In the genomic region with DNA sequence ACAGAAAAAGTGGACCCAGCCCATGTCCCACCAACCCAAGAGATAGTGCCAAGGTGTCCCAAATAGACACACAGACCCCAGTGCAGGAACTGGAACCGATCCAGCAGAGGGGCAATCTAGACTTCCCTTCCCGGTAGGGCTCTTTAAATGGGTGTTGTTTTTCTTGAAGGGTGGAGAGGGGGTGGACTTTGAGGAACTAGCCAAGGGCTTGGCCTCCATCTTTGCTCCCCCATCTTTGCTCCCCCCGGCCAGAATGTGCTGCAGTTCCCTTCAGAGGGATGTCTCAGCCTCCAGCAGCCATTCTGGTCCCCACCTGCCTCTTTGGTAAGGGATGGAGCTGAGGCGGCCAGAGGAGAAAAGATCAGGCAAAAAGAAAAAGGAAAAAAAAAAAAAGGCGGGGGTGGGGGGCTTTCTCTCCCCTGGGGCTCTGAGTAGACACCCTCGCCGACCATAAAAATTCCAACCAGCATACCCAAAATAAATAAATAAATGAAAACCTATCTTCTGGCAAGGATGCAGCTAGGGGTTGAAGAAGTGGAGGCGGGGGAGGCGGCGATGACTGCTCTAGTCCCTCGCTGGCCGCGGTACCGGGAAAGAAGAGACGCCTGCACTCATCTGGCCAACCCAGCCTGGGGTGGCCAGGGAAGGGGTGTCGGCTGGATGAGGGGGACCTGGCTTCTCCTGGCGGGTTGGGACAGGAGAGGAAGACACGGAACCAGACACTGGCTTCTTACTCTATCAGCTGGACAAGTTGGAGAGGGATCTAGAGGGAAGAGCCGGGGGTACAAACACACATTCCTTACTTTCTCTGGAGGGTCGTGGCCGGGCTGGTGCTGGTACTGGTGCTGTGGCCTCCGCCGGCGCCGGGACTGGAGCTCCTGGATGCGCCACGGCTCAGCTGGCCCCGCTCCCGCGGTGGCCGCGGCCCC, we compare ENCODE assay signal across 8 cellular contexts. TPM values are rescaled to one million over a fixed set of nuclear protein-coding genes. Genes with fewer than 3 reads are reported as not detected.
DNase-seq lines count a peak whose midpoint lies in the region; TF ChIP-seq lines count a peak whose summit lies in the region.

No MANE protein-coding gene starts in this region.

- H3K9ac ChIP-seq in stomach smooth muscle (ENCODE audit: low read length in 2 of 2) = no peak overlapping the region

- H3K27ac ChIP-seq in stomach smooth muscle (ENCODE audit: low read length) = no peak overlapping the region

- H3K4me3 Mint-ChIP-seq in activated naive CD8-positive, alpha-beta T cell treated with anti-CD3 and anti-CD28 coated beads for 36 hours = peak overlapping the region; percentile 71

- peaks cover 6% of the 10 kb centered on the region for H3K4me1 Mint-ChIP-seq in activated naive CD8-positive, alpha-beta T cell treated with anti-CD3 and anti-CD28 coated beads for 36 hours

- TF ChIP-seq CTCF in kidney epithelial cell (IDR thresholded peaks at IDR 0.05; ENCODE audit: insufficient read depth, low read length, poor library complexity, severe bottlenecking) = no peak

- no peaks in the 10 kb centered on the region for H3K36me3 ChIP-seq in kidney epithelial cell (ENCODE audit: control insufficient read depth, insufficient read depth, low read length)
- H3K36me3 ChIP-seq in stomach smooth muscle (ENCODE audit: control insufficient read depth in 2 of 2, insufficient read depth in 2 of 2, low read length in 2 of 2) = no peaks in the 10 kb centered on the region

- H3K36me3 Mint-ChIP-seq in activated naive CD8-positive, alpha-beta T cell treated with anti-CD3 and anti-CD28 coated beads for 36 hours = no peaks in the 10 kb centered on the region

- no peaks in the 10 kb centered on the region for H3K9me3 ChIP-seq in stomach smooth muscle (ENCODE audit: control insufficient read depth in 2 of 2, low read length in 2 of 2)

- H3K4me3 ChIP-seq in kidney epithelial cell (ENCODE audit: low read depth, low read length) (peak overlapping the region; percentile 35), stomach smooth muscle (ENCODE audit: low read length in 2 of 2) (peak overlapping the region; percentile 60 to 74)

- no peaks in the 10 kb centered on the region for H3K9me3 Mint-ChIP-seq in activated naive CD8-positive, alpha-beta T cell treated with anti-CD3 and anti-CD28 coated beads for 36 hours

- H3K27ac Mint-ChIP-seq in activated naive CD8-positive, alpha-beta T cell treated with anti-CD3 and anti-CD28 coated beads for 36 hours = no peak overlapping the region

- H3K4me1 ChIP-seq in stomach smooth muscle (ENCODE audit: control insufficient read depth, insufficient read depth, low read length) = peaks cover 29% of the 10 kb centered on the region

- DNase-seq in NCI-H82 (lab: John Stamatoyannopoulos, UW) = peak; percentile 15
- no peak for DNase-seq in NCI-H82 treated with DMSO at 0.1 percent for 48 hours (lab: John Stamatoyannopoulos, UW; ENCODE audit: unreplicated experiment)
- DNase-seq in activated naive CD8-positive, alpha-beta T cell treated with anti-CD3 and anti-CD28 coated beads for 36 hours = no peak
- no peak for DNase-seq in kidney epithelial cell (ENCODE audit: low read depth)
- no peak for DNase-seq in SW 1271 (lab: John Stamatoyannopoulos, UW)
- no peak for DNase-seq in NCI-H1694 treated with DMSO at 0.1 percent for 48 hours (lab: John Stamatoyannopoulos, UW)
- DNase-seq in ecto neural progenitor cell (ENCODE audit: low spot score) = no peak

- peaks cover 56% of the 10 kb centered on the region for H3K27me3 Mint-ChIP-seq in activated naive CD8-positive, alpha-beta T cell treated with anti-CD3 and anti-CD28 coated beads for 36 hours

- H3K27me3 ChIP-seq in kidney epithelial cell (ENCODE audit: control insufficient read depth, insufficient read depth, low read length) = peaks cover 51% of the 10 kb centered on the region
- H3K27me3 ChIP-seq in stomach smooth muscle (ENCODE audit: control insufficient read depth in 1 of 2, insufficient read depth in 2 of 2, low read length in 2 of 2) = peaks cover 0 to 46% of the 10 kb centered on the region in 2 donors

RNA-seq across cellular contexts. Expression of a gene that starts 38.5 kb away (rescaled TPM):
- under 1 TPM; 0.20 to 0.21 TPM for total RNA-seq in activated naive CD8-positive, alpha-beta T cell treated with anti-CD3 and anti-CD28 coated beads for 36 hours
- 5.4 and 7.2 TPM in 2 replicates for total RNA-seq in kidney epithelial cell
